ENCODE assay signal across 1 cellular context in genomic region chr3:62926494-62926893, GRCh38.
TF ChIP-seq lines count a peak whose summit lies in the region.

No MANE protein-coding gene starts in this region.

TF ChIP-seq in H1, 55 proteins besides CTCF, POLR2A, EP300 and RAD21:
- TF ChIP-seq HDAC2 (IDR thresholded peaks at IDR 0.05; ENCODE audit: borderline replicate concordance in 1 of 2, low read depth in 2 of 2, low read length in 2 of 2) (no peak), YY1 (IDR thresholded peaks at IDR 0.05; ENCODE audit: low read depth, low read length) (0 out of 2 replicates have a peak, but pooled peaks have one; percentile 30), TEAD4 (IDR thresholded peaks at IDR 0.05; ENCODE audit: low read depth, low read length) (peak; percentile 57; the same call in 1 of the 2 replicates)
